In genomic region chr5:138650999-138651766, GRCh38 we compare ENCODE assay signal across 17 cellular contexts.
"Had no signal": no experiment of that assay in that cellular context is flagged by ENCODE, and none has a peak within 500 bp of the region (broad histone marks: within the 10 kb centered on the region; RNA-seq: fewer than 3 reads in every experiment).

No MANE protein-coding gene starts in this region.

- H3K4me1 ChIP-seq: pancreas had no signal

- H3K27ac ChIP-seq: esophagus muscularis mucosa, pancreas, testis had no signal

- FAIRE-seq: bronchial epithelial cell, endometrium, pancreas had no signal

- H3K9me3 ChIP-seq: esophagus muscularis mucosa, pancreas, testis had no signal

- DNase-seq: activated CD4-positive, alpha-beta T cell treated with anti-CD3 and anti-CD28 coated beads, Interleukin-2, amount 50 U/mL, for 48 hours; activated CD8-positive, alpha-beta memory T cell treated with anti-CD3 and anti-CD28 coated beads, Interleukin-2, amount 10 ng/mL, durations not matched to agents 7 days and 5 days; activated effector memory CD4-positive, alpha-beta T cell treated with anti-CD3 and anti-CD28 coated beads, Interleukin-2, amount 50 U/mL, for 16 hours; activated naive CD8-positive, alpha-beta T cell treated with anti-CD3 and anti-CD28 coated beads for 36 hours; activated T-cell treated with anti-CD3 and anti-CD28 coated beads, Interleukin-2, amount 50 U/mL, for 24 hours; anterior cingulate cortex; left colon; pancreas; stimulated activated CD4-positive, alpha-beta T cell treated with anti-CD3 and anti-CD28 coated beads, Interleukin-15, amount 100 ng/mL, for 24 hours; stimulated activated CD4-positive, alpha-beta T cell treated with anti-CD3 and anti-CD28 coated beads, Interleukin-4, amount 100 ng/mL, for 24 hours; stimulated activated naive CD8-positive, alpha-beta T cell treated with anti-CD3 and anti-CD28 coated beads, Interleukin-15, amount 100 ng/mL, for 72 hours; testis had no signal

- H3K27me3 ChIP-seq: pancreas, testis had no signal

- H3K4me3 ChIP-seq: esophagus muscularis mucosa, pancreas, testis had no signal

- ATAC-seq: activated CD4-positive, CD25-positive, alpha-beta regulatory T cell treated with anti-CD3 and anti-CD28 coated beads, Interleukin-2, amount 50 U/mL, for 24 hours; activated CD8-positive, alpha-beta memory T cell treated with anti-CD3 and anti-CD28 coated beads, Interleukin-2, amount 10 ng/mL, durations not matched to agents 7 days and 5 days; left colon; natural killer cell treated with Interleukin-12 subunit alpha and Interleukin-12 subunit beta and Interleukin-15 and Interleukin-18, amount 100 ng/mL, for 72 hours; pancreas; stimulated activated naive CD8-positive, alpha-beta T cell treated with anti-CD3 and anti-CD28 coated beads, Interleukin-15, amount 100 ng/mL, for 72 hours had no signal

- H3K36me3 ChIP-seq: esophagus muscularis mucosa, pancreas had no signal
